ENCODE assay signal across 8 cellular contexts in the genomic region with DNA sequence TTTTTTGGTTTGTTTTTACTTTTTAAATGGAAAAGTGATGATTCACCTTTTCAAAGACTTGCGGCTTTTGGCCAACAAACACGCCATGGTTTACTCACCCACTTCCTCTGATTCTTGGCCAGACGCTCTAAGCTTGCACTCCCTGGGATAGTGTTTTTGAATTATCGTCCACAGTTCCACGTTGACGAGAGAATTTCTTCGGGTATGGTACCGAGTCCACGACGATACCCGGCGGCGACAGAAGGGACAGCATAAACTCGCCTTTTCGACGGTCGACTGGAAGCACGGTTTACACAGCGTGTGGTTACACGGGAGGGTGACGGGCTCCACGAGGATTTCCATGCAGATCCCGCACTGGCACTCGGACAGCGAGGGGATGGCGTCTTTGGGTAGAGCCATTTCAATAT. TPM values are rescaled to one million over a fixed set of nuclear protein-coding genes. Genes with fewer than 3 reads are reported as not detected.
DNase-seq lines count a peak whose midpoint lies in the region; TF ChIP-seq lines count a peak whose summit lies in the region.

No MANE protein-coding gene starts in this region.

- H3K36me3 ChIP-seq in kidney epithelial cell (ENCODE audit: control insufficient read depth, insufficient read depth, low read length) = no peaks in the 10 kb centered on the region

- no peak for TF ChIP-seq CTCF in kidney epithelial cell (IDR thresholded peaks at IDR 0.05; ENCODE audit: insufficient read depth, low read length, poor library complexity, severe bottlenecking)

- DNase-seq in DMS53 treated with DMSO at 0.1 percent for 48 hours (lab: John Stamatoyannopoulos, UW; ENCODE audit: unreplicated experiment) (peak; percentile 12), GOT3 (lab: John Stamatoyannopoulos, UW) (peak; percentile 41), MV-4-11 (lab: John Stamatoyannopoulos, UW) (peak; percentile 79), cerebellum (ENCODE audit: low spot score) (peak; percentile 47), kidney epithelial cell (ENCODE audit: low read depth) (peak; percentile 67), epidermal melanocyte (ENCODE audit: insufficient read length, low spot score) (no peak)
- peak; percentile 41 for DNase-seq in activated CD4-positive, alpha-beta T cell treated with anti-CD3 and anti-CD28 coated beads for 1 hour
- DNase-seq in stimulated activated CD4-positive, alpha-beta T cell treated with anti-CD3 and anti-CD28 coated beads, Interleukin-12 subunit alpha, Interleukin-12 subunit beta, amount 100 ng/mL, for 48 hours (ENCODE audit: low read depth in 2 of 3, low spot score in 1 of 3) = peak in 2 of 3 donors; percentile 36 to 45

- H3K27me3 ChIP-seq in kidney epithelial cell (ENCODE audit: control insufficient read depth, insufficient read depth, low read length) = no peaks in the 10 kb centered on the region

- H3K4me3 ChIP-seq in kidney epithelial cell (ENCODE audit: low read depth, low read length) = peak overlapping the region; percentile 82

RNA-seq across cellular contexts. Expression of gene RNF168, which starts 0.8 kb away (rescaled TPM):
- total RNA-seq in cerebellum (14.2 TPM), kidney epithelial cell (10.9 and 11.7 TPM in 2 replicates)

RNA-seq across cellular contexts. Expression of gene SMCO1, which starts 12.4 kb away (rescaled TPM):
- total RNA-seq in cerebellum = not detected
- total RNA-seq in kidney epithelial cell = not detected in 2 replicates
